Comparison of ENCODE assay signal across 16 cellular contexts in genomic region chr9:93815135-93815534, GRCh38.
"Had no signal": no experiment of that assay in that cellular context is flagged by ENCODE, and none has a peak within 500 bp of the region (broad histone marks: within the 10 kb centered on the region; RNA-seq: fewer than 3 reads in every experiment).

No MANE protein-coding gene starts in this region.

- H3K4me1 ChIP-seq: esophagus squamous epithelium, prostate gland, tibial artery, uterus had no signal

- H3K27me3 ChIP-seq: uterus had no signal

- H3K4me3 ChIP-seq: esophagus squamous epithelium, prostate gland, tibial artery, uterus had no signal

- FAIRE-seq: bronchial epithelial cell, endothelial cell of umbilical vein had no signal

- ATAC-seq: activated CD4-positive, CD25-positive, alpha-beta regulatory T cell treated with anti-CD3 and anti-CD28 coated beads, Interleukin-2, amount 50 U/mL, for 24 hours; right cardiac atrium had no signal

- H3K36me3 ChIP-seq: esophagus squamous epithelium, prostate gland, tibial artery, uterus had no signal

- DNase-seq: activated CD4-positive, alpha-beta T cell treated with anti-CD3 and anti-CD28 coated beads, Interleukin-2, amount 50 U/mL, for 48 hours; cerebellar nuclear complex; effector CD8-positive, alpha-beta T cell; esophagus squamous epithelium; immature natural killer cell; right cardiac atrium; stimulated activated CD4-positive, alpha-beta T cell treated with anti-CD3 and anti-CD28 coated beads, Interleukin-2, amount 100 ng/mL, for 24 hours; stimulated activated naive CD8-positive, alpha-beta T cell treated with anti-CD3 and anti-CD28 coated beads, Interleukin-15, Interleukin-2, amounts not matched to agents 100 U/mL and 50 U/mL, for 24 hours; substantia nigra; T1000; tibial artery; uterus had no signal

- H3K9me3 ChIP-seq: esophagus squamous epithelium, prostate gland, tibial artery, uterus had no signal

- H3K27ac ChIP-seq: esophagus squamous epithelium, prostate gland, tibial artery, uterus had no signal
